ENCODE assay signal across 1 cellular context in the genomic region with DNA sequence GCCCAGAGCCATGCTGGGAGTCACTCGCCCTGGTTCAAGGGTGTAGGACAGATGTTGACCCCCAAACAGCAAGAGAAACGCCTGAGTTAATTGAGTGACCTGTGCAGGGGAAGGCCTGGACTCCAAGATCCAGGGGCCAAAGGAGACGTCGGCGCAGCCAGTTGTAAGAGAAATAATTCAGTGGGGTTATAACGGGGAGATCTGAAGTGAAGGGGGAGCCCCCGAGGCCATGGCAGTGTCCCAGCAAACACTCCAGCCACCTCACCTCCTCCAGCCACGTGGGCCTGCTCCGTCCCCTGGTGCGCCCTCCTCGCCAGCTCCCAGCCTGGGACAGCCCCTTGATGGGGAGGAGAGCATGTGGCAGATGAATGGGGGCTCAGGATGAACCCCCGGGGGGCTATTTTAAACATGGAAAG.
TF ChIP-seq lines count a peak whose summit lies in the region.

No MANE protein-coding gene starts in this region.

TF ChIP-seq in IMR-90, 13 proteins besides CTCF, POLR2A, EP300 and RAD21 (continued from another document):
- TF ChIP-seq, protein P1, sequence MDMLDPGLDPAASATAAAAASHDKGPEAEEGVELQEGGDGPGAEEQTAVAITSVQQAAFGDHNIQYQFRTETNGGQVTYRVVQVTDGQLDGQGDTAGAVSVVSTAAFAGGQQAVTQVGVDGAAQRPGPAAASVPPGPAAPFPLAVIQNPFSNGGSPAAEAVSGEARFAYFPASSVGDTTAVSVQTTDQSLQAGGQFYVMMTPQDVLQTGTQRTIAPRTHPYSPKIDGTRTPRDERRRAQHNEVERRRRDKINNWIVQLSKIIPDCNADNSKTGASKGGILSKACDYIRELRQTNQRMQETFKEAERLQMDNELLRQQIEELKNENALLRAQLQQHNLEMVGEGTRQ (IDR thresholded peaks at IDR 0.05; ENCODE audit: low read depth, low read length): no peak
